8 cellular contexts compared by ENCODE assay signal in genomic region chr11:47950396-47950795, GRCh38. TPM values are rescaled to one million over a fixed set of nuclear protein-coding genes. Genes with fewer than 3 reads are reported as not detected.
DNase-seq lines count a peak whose midpoint lies in the region; ATAC-seq and TF ChIP-seq lines count a peak whose summit lies in the region.

No MANE protein-coding gene starts in this region.

- H3K36me3 ChIP-seq in A673 (ENCODE audit: insufficient read depth, low read length, poor library complexity, severe bottlenecking), result no peaks in the 10 kb centered on the region

- in situ Hi-C loops in ACHN (cut with HindIII; ENCODE audit: low pct_ligation_motif_present, low pct_unique_long_range_greater_than_20kb, low sequenced_read_pairs), result no loop called here

- H3K9me3 ChIP-seq in A673 (ENCODE audit: low read depth, low read length, poor library complexity, severe bottlenecking), result no peaks in the 10 kb centered on the region

- intact Hi-C loops in A673 (cut with micrococcal nuclease; ENCODE audit: unreplicated experiment), result no loop called here

- H3K4me3 ChIP-seq in A673 (ENCODE audit: low read depth, low read length, poor library complexity, severe bottlenecking), result no peak overlapping the region

- BruUV-seq in A673 (replicated peaks; lab: Mats Ljungman, UMichigan), result no TSS peak

- CTCF ChIA-PET in A673 (lab: Charles Lee), result no interaction called here

- no peaks in the 10 kb centered on the region for H3K27me3 ChIP-seq in A673 (replicated peaks; ENCODE audit: insufficient read depth, low read depth, low read length, poor library complexity)

- POLR2A ChIA-PET in A673 (lab: Charles Lee; ENCODE audit: low non-redundant PET), result no interaction called here

- peak overlapping the region; percentile 5 for H3K27ac ChIP-seq in A673 (ENCODE audit: low read depth, low read length, poor library complexity, severe bottlenecking)

- no peak for TF ChIP-seq CTCF in A673 (conservative IDR thresholded peaks at IDR 0.05; ENCODE audit: low read depth, low read length)

- peak; percentile 97 for DNase-seq in A673 (ENCODE audit: low spot score)
- peak; percentile 52 to 63 for DNase-seq in activated CD4-positive, alpha-beta T cell treated with anti-CD3 and anti-CD28 coated beads for 4 hours
- peak; percentile 40 for DNase-seq in foreskin melanocyte
- DNase-seq in NCI-H1092 (lab: John Stamatoyannopoulos, UW), result no peak
- DNase-seq in ACHN, result no peak
- no peak for DNase-seq in NCI-H82 (lab: John Stamatoyannopoulos, UW)
- no peak for DNase-seq in cerebellar nuclear complex (lab: John Stamatoyannopoulos, UW)

- peaks cover 7% of the 10 kb centered on the region for H3K4me1 ChIP-seq in A673 (ENCODE audit: insufficient read depth, low read length, poor library complexity, severe bottlenecking)

- peak; percentile 55 for ATAC-seq in HG02938 (IDR thresholded peaks at IDR 0.05; ENCODE audit: unreplicated experiment)

RNA-seq across cellular contexts. Expression of gene PTPRJ, which starts 30.0 kb away (rescaled TPM):
- total RNA-seq in A673 (2021), result 11.8 and 12.1 TPM in 2 replicates

Comparison
In these comparisons a context has a peak if more than half of its experiments do, and no peak if none do; other contexts are left out.
1. DNase-seq: peak in A673 (single experiment), activated CD4-positive, alpha-beta T cell treated with anti-CD3 and anti-CD28 coated beads for 4 hours (2 of 2) and foreskin melanocyte (single experiment); none in NCI-H1092 (single experiment), ACHN (single experiment), NCI-H82 (single experiment) and cerebellar nuclear complex (0 of 2).